ENCODE assay signal across 1 cellular context in genomic region chr9:4792054-4792571, GRCh38.
A peak's percentile ranks its signal among the peaks of the same experiment; 100 is the strongest.
TF ChIP-seq lines count a peak whose summit lies in the region.

No MANE protein-coding gene starts in this region.

TF ChIP-seq in HEK293, 187 proteins besides CTCF, POLR2A, EP300 and RAD21 (continued from another document):
- TF ChIP-seq ZNF513 (tag by site-specific recombination; IDR thresholded peaks at IDR 0.05): no peak
- TF ChIP-seq ZBTB44 (tag by site-specific recombination; IDR thresholded peaks at IDR 0.05): peak; percentile 18; the same call in 1 of the 2 replicates
- TF ChIP-seq ZNF692 (tag by site-specific recombination; IDR thresholded peaks at IDR 0.05): 0 out of 2 replicates have a peak, but pooled peaks have one; percentile 30
- TF ChIP-seq ZNF140 (tag by site-specific recombination; IDR thresholded peaks at IDR 0.05): no peak
- no peak for TF ChIP-seq RBAK (tag by site-specific recombination; IDR thresholded peaks at IDR 0.05)
- TF ChIP-seq ZNF341 (tag by site-specific recombination; IDR thresholded peaks at IDR 0.05; ENCODE audit: low read depth): no peak
- peak; percentile 48 for TF ChIP-seq ZNF501 (tag by site-specific recombination; IDR thresholded peaks at IDR 0.05)
- 0 out of 2 replicates have a peak, but pooled peaks have one; percentile 8 for TF ChIP-seq ZNF629 (tag by site-specific recombination; IDR thresholded peaks at IDR 0.05)
- no peak for TF ChIP-seq ZNF560 (tag by site-specific recombination; IDR thresholded peaks at IDR 0.05; ENCODE audit: borderline replicate concordance)
- 0 out of 2 replicates have a peak, but pooled peaks have one; percentile 5 for TF ChIP-seq KLF9 (tag by site-specific recombination; IDR thresholded peaks at IDR 0.05; ENCODE audit: low read depth)
